Comparison of ENCODE assay signal across 8 cellular contexts in genomic region chr11:57568330-57568766, GRCh38. TPM values are rescaled to one million over a fixed set of nuclear protein-coding genes. Genes with fewer than 3 reads are reported as not detected.
DNase-seq lines count a peak whose midpoint lies in the region; ATAC-seq and TF ChIP-seq lines count a peak whose summit lies in the region.

No MANE protein-coding gene starts in this region.

- ATAC-seq in GM19467 (IDR thresholded peaks at IDR 0.05; ENCODE audit: unreplicated experiment): peak; percentile 9
- no peak for ATAC-seq in mucosa of descending colon
- ATAC-seq in stimulated activated naive CD8-positive, alpha-beta T cell treated with anti-CD3 and anti-CD28 coated beads, Interleukin-15, Interleukin-2, amounts not matched to agents 100 U/mL and 50 U/mL, for 24 hours: peak; percentile 11
- no peak for ATAC-seq in HG02852 (IDR thresholded peaks at IDR 0.05; ENCODE audit: unreplicated experiment)

- H3K4me3 ChIP-seq in HUES48 (ENCODE audit: low read depth, low read length) (peak overlapping the region; percentile 82), mucosa of descending colon (peak overlapping the region; percentile 63)

- H3K4me1 ChIP-seq in HUES48 (ENCODE audit: control insufficient read depth, insufficient read depth, low read length): peaks cover 19% of the 10 kb centered on the region
- H3K4me1 ChIP-seq in mucosa of descending colon (ENCODE audit: low read depth): peaks cover 10% of the 10 kb centered on the region

- peak; percentile 96 for TF ChIP-seq CTCF in VCaP (conservative IDR thresholded peaks at IDR 0.05)
- TF ChIP-seq CTCF in mucosa of descending colon (IDR thresholded peaks at IDR 0.05): peak; percentile 66

- intact Hi-C loops in mucosa of descending colon (cut with DNase I, micrococcal nuclease): loop anchor here in 1 of 2 donors (5.0 kb wide), 1 partner anchor 74 kb away; no protein-coding TSS in a partner anchor

- H3K9me3 ChIP-seq in HUES48 (ENCODE audit: control insufficient read depth, insufficient read depth, low read length): no peaks in the 10 kb centered on the region
- H3K9me3 ChIP-seq in mucosa of descending colon: no peaks in the 10 kb centered on the region

- DNase-seq in COLO829 (ENCODE audit: low spot score) (peak; percentile 84), dermis blood vessel endothelial cell (peak; percentile 85), mucosa of descending colon (peak in 1 of 3 donors; percentile 92)
- DNase-seq in stimulated activated naive CD8-positive, alpha-beta T cell treated with anti-CD3 and anti-CD28 coated beads, Interleukin-15, Interleukin-2, amounts not matched to agents 100 U/mL and 50 U/mL, for 24 hours: peak; percentile 94

- peak overlapping the region; percentile 85; the same call in 1 of the 2 replicates for H3K9ac ChIP-seq in HUES48 (ENCODE audit: low read depth, low read length)

- H3K27ac ChIP-seq in HUES48 (ENCODE audit: low read depth, low read length) (peak overlapping the region; percentile 82), VCaP (peak overlapping the region; percentile 59; the same call in 1 of the 2 replicates)

- H3K36me3 ChIP-seq in HUES48 (ENCODE audit: control insufficient read depth, insufficient read depth, low read length) (no peaks in the 10 kb centered on the region), mucosa of descending colon (ENCODE audit: low read depth) (no peaks in the 10 kb centered on the region)

- peaks cover 3% of the 10 kb centered on the region; the same call in 1 of the 2 replicates for H3K27me3 ChIP-seq in HUES48 (ENCODE audit: control insufficient read depth, insufficient read depth, low read length)

RNA-seq across cellular contexts. Expression of gene UBE2L6, which starts 0.9 kb away (rescaled TPM):
- total RNA-seq in dermis blood vessel endothelial cell: 37.4 and 41.5 TPM in 2 replicates
- 10 to 100 TPM; 26.1 to 57.3 (median 53.9) TPM for total RNA-seq in mucosa of descending colon

RNA-seq across cellular contexts. Expression of gene SERPING1, which starts 29.1 kb away (rescaled TPM):
- 0.19 and 0.85 TPM in 2 replicates for total RNA-seq in dermis blood vessel endothelial cell
- 100 to 1,000 TPM in 2 of 3 donors, 10 to 100 TPM in 1; 31.0 to 224 (median 112) TPM for total RNA-seq in mucosa of descending colon

RNA-seq across cellular contexts. Expression of gene SMTNL1, which starts 31.0 kb away (rescaled TPM):
- total RNA-seq in dermis blood vessel endothelial cell: not detected in 2 replicates
- total RNA-seq in mucosa of descending colon: not detected

RNA-seq across cellular contexts. Expression of gene TIMM10, which starts 37.8 kb away (rescaled TPM):
- total RNA-seq in dermis blood vessel endothelial cell (28.1 and 39.8 TPM in 2 replicates), mucosa of descending colon (10 to 100 TPM; 25.5 to 50.1 (median 49.9) TPM)

RNA-seq across cellular contexts. Expression of gene SLC43A1, which starts 52.8 kb away (rescaled TPM):
- total RNA-seq in dermis blood vessel endothelial cell: 16.7 and 18.4 TPM in 2 replicates
- 10 to 100 TPM in 1 of 3 donors, 1 to 10 TPM in 2; 8.3 to 22.6 (median 9.9) TPM for total RNA-seq in mucosa of descending colon

Comparison
In these comparisons a context has a peak if more than half of its experiments do, and no peak if none do; other contexts are left out.
1. ATAC-seq: peak in GM19467 (single experiment) and stimulated activated naive CD8-positive, alpha-beta T cell treated with anti-CD3 and anti-CD28 coated beads, Interleukin-15, Interleukin-2, amounts not matched to agents 100 U/mL and 50 U/mL, for 24 hours (single experiment); none in mucosa of descending colon (single experiment) and HG02852 (single experiment).
2. RNA of gene SERPING1, which starts 29.1 kb away (total RNA-seq): 31.0 to 224 TPM in mucosa of descending colon; 0.19 to 0.85 TPM in dermis blood vessel endothelial cell; every median in the first group is over 10 times any median in the second.